Comparison of ENCODE assay signal across 13 cellular contexts in the genomic region with DNA sequence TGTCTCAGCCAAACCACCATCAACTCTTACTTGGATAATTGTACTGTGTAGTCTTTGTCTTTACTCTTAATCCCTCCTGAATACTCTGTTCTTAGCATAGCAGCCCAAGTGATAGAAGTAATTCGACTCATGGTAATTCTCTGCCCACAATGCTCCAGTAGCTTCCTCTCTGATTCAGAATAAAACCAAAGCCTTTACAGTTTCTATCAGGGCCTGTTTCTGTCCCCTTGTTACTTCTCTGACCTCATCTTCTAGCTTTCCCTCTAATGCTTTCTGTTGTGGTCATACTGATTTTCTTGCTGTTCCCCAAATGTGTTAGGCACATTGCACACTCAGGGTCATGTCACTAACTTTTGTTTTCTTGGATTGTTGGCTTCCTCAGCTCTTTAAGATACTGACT. TPM values are rescaled to one million over a fixed set of nuclear protein-coding genes. Genes with fewer than 3 reads are reported as not detected.
DNase-seq lines count a peak whose midpoint lies in the region; ATAC-seq and TF ChIP-seq lines count a peak whose summit lies in the region.
"Had no signal": no experiment of that assay in that cellular context is flagged by ENCODE, and none has a peak within 500 bp of the region (broad histone marks: within the 10 kb centered on the region; RNA-seq: fewer than 3 reads in every experiment).

No MANE protein-coding gene starts in this region.

- intact Hi-C loops in uterus (cut with DNase I; ENCODE audit: low total_unique reads) = no loop called here

- no peaks in the 10 kb centered on the region for H3K36me3 ChIP-seq in uterus

- H3K27me3 ChIP-seq in uterus = no peaks in the 10 kb centered on the region
- H3K27me3 ChIP-seq: foreskin keratinocyte had no signal

- peaks cover 9% of the 10 kb centered on the region for H3K4me1 Mint-ChIP-seq in central memory CD8-positive, alpha-beta T cell

- no peak overlapping the region for H3K27ac ChIP-seq in uterus
- H3K27ac ChIP-seq: foreskin keratinocyte had no signal

- no peaks in the 10 kb centered on the region for H3K9me3 ChIP-seq in uterus

- H3K27me3 Mint-ChIP-seq in central memory CD8-positive, alpha-beta T cell = no peaks in the 10 kb centered on the region

- DNase-seq in central memory CD8-positive, alpha-beta T cell (ENCODE audit: low spot score in 2 of 2) = no peak
- DNase-seq in NCI-H748 (lab: John Stamatoyannopoulos, UW; ENCODE audit: unreplicated experiment) = no peak
- DNase-seq in uterus = no peak
- DNase-seq in AML-193 (lab: John Stamatoyannopoulos, UW) = no peak
- DNase-seq: DND-41, foreskin keratinocyte, mesendoderm, NCI-H1048 had no signal

- H3K4me3 ChIP-seq in uterus = no peak overlapping the region

- no peaks in the 10 kb centered on the region for H3K4me1 ChIP-seq in uterus

- ATAC-seq in GM19023 (IDR thresholded peaks at IDR 0.05; ENCODE audit: unreplicated experiment) = peak; percentile 96
- peak; percentile 98 for ATAC-seq in GM21529 (IDR thresholded peaks at IDR 0.05; ENCODE audit: unreplicated experiment)
- ATAC-seq in HG03139 (IDR thresholded peaks at IDR 0.05; ENCODE audit: unreplicated experiment) = peak; percentile 90
- ATAC-seq in central memory CD8-positive, alpha-beta T cell (replicated peaks; ENCODE audit: extremely low read depth, poor library complexity, severe bottlenecking) = no peak
- no peak for ATAC-seq in HG02970 (IDR thresholded peaks at IDR 0.05; ENCODE audit: low FRiP score, unreplicated experiment)
- ATAC-seq: foreskin keratinocyte had no signal

- H3K9me3 Mint-ChIP-seq in central memory CD8-positive, alpha-beta T cell = no peaks in the 10 kb centered on the region
- H3K9me3 Mint-ChIP-seq: T-helper 1 cell treated with Interleukin-12 subunit alpha and Interleukin-12 subunit beta and Interleukin-4 antibody, amounts not matched to agents 30 μg/mL and 1 μg/mL, for 36 hours had no signal

- H3K27ac Mint-ChIP-seq in central memory CD8-positive, alpha-beta T cell (ENCODE audit: low read depth) = peak overlapping the region; percentile 16
- H3K27ac Mint-ChIP-seq: T-helper 1 cell treated with Interleukin-12 subunit alpha and Interleukin-12 subunit beta and Interleukin-4 antibody, amounts not matched to agents 30 μg/mL and 1 μg/mL, for 36 hours had no signal

- TF ChIP-seq CTCF in uterus (IDR thresholded peaks at IDR 0.05) = no peak

- peaks cover 53% of the 10 kb centered on the region for H3K36me3 Mint-ChIP-seq in central memory CD8-positive, alpha-beta T cell (ENCODE audit: insufficient read depth)

- TF ChIP-seq POLR2A in uterus (IDR thresholded peaks at IDR 0.05) = no peak

- H3K4me3 Mint-ChIP-seq in central memory CD8-positive, alpha-beta T cell = no peak overlapping the region
- H3K4me3 Mint-ChIP-seq: T-helper 1 cell treated with Interleukin-12 subunit alpha and Interleukin-12 subunit beta and Interleukin-4 antibody, amounts not matched to agents 30 μg/mL and 1 μg/mL, for 36 hours had no signal

RNA-seq across cellular contexts. Expression of a gene that starts 8.0 kb away (rescaled TPM):
- total RNA-seq in uterus = 10 to 100 TPM; 12.4 to 82.3 (median 26.5) TPM

Comparison
In these comparisons a context has a peak if more than half of its experiments do, and no peak if none do; other contexts are left out.
1. ATAC-seq: peak in GM19023 (single experiment), GM21529 (single experiment) and HG03139 (single experiment); none in central memory CD8-positive, alpha-beta T cell (single experiment) and HG02970 (single experiment).